Comparison of ENCODE assay signal across 8 cellular contexts in the genomic region with DNA sequence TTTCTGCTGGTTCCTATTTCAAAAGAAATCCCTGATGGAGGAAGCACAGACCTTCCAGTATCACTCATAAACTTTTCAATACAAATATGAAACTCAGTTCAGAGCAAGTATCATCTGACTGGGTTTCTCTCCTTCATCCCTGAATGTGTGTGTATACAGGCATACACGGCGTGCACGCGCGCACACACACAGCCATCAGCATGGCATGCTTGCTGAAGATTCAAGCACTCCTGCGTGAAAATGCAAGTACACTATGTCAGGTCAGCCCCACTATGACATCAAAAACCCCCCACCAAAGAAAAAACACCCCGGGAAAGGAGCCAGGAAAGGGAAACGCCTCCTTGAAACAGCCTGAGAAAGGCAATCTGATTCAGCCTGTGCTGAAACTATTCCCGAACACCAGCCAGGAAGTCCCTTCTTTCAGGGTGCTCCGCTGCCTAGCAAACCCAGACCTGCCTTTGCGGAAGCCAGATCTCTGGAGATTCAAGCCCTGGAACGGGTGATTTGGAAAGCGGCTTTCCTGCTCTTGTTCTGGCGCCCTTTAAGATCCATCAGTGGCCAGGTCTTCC. TPM values are rescaled to one million over a fixed set of nuclear protein-coding genes. Genes with fewer than 3 reads are reported as not detected.
A peak's percentile ranks its signal among the peaks of the same experiment; 100 is the strongest.
DNase-seq lines count a peak whose midpoint lies in the region; ATAC-seq, FAIRE-seq and TF ChIP-seq lines count a peak whose summit lies in the region.

No MANE protein-coding gene starts in this region.

- H3K36me3 ChIP-seq in esophagus muscularis mucosa (no peaks in the 10 kb centered on the region), mucosa of rectum (ENCODE audit: control insufficient read depth in 2 of 2, insufficient read depth in 2 of 2, low read length in 2 of 2) (no peaks in the 10 kb centered on the region), Caco-2 (ENCODE audit: control insufficient read depth, insufficient read depth, low read length) (no peaks in the 10 kb centered on the region)

- H3K4me1 ChIP-seq in esophagus muscularis mucosa (peaks cover 28 to 43% (median 35%) of the 10 kb centered on the region in 4 donors), mucosa of rectum (ENCODE audit: control insufficient read depth in 2 of 2, insufficient read depth in 2 of 2, low read length in 2 of 2) (peaks cover 10 to 19% of the 10 kb centered on the region in 2 donors), Caco-2 (peaks cover 25% of the 10 kb centered on the region)

- TF ChIP-seq CTCF in esophagus muscularis mucosa (IDR thresholded peaks at IDR 0.05) (no peak), Caco-2 (IDR thresholded peaks at IDR 0.05; ENCODE audit: insufficient read depth in 1 of 2, low read depth in 1 of 2, low read length in 1 of 2, severe bottlenecking in 1 of 2, unreplicated experiment in 1 of 2) (no peak)

- H3K27ac Mint-ChIP-seq in Caco-2 (ENCODE audit: unreplicated experiment): no peak overlapping the region

- H3K27me3 ChIP-seq in esophagus muscularis mucosa (no peaks in the 10 kb centered on the region), mucosa of rectum (ENCODE audit: control insufficient read depth in 2 of 2, insufficient read depth in 2 of 2, low read length in 2 of 2) (no peaks in the 10 kb centered on the region), Caco-2 (replicated peaks; ENCODE audit: control insufficient read depth, insufficient read depth, low read length) (no peaks in the 10 kb centered on the region)

- no peak for TF ChIP-seq POLR2A in esophagus muscularis mucosa (IDR thresholded peaks at IDR 0.05; ENCODE audit: low read depth)

- intact Hi-C loops in esophagus muscularis mucosa (cut with DNase I) (no loop called here), Caco-2 (cut with micrococcal nuclease; ENCODE audit: unreplicated experiment) (no loop called here)

- H3K27ac ChIP-seq in esophagus muscularis mucosa (replicated peaks in 1 of 4): peak overlapping the region; percentile 12 to 70 (median 54)
- peak overlapping the region in 1 of 2 donors; percentile 19 for H3K27ac ChIP-seq in mucosa of rectum (ENCODE audit: low read depth in 2 of 2, low read length in 2 of 2)

- H3K4me3 Mint-ChIP-seq in Caco-2 (ENCODE audit: unreplicated experiment): no peak overlapping the region

- no TSS peak for BruUV-seq in Caco-2 (replicated peaks; lab: Mats Ljungman, UMichigan)

- H3K36me3 Mint-ChIP-seq in Caco-2 (ENCODE audit: insufficient read depth, unreplicated experiment): no peaks in the 10 kb centered on the region

- H3K9ac ChIP-seq in mucosa of rectum (ENCODE audit: low read depth in 1 of 2, low read length in 2 of 2): peak overlapping the region; percentile 57 to 58

- peaks cover 13% of the 10 kb centered on the region for H3K4me1 Mint-ChIP-seq in Caco-2 (ENCODE audit: low read depth, unreplicated experiment)

- ATAC-seq in GM21737 (IDR thresholded peaks at IDR 0.05; ENCODE audit: unreplicated experiment) (peak; percentile 22), HG02610 (IDR thresholded peaks at IDR 0.05; ENCODE audit: unreplicated experiment) (no peak)

- H3K4me3 ChIP-seq in esophagus muscularis mucosa (peak overlapping the region; percentile 43 to 51 (median 46)), mucosa of rectum (ENCODE audit: low read length in 2 of 2) (peak overlapping the region; percentile 60 to 73), Caco-2 (ENCODE audit: low read depth, low read length) (no peak overlapping the region; the same call in 1 of the 2 replicates)

- H3K9me3 Mint-ChIP-seq in Caco-2 (ENCODE audit: unreplicated experiment): no peaks in the 10 kb centered on the region

- POLR2A ChIA-PET in Caco-2 (lab: Charles Lee): no interaction called here

- H3K27me3 Mint-ChIP-seq in Caco-2 (ENCODE audit: insufficient read depth, unreplicated experiment): no peaks in the 10 kb centered on the region

- 7% methylated on average over 14 of the region's 14 CpGs for WGBS in esophagus muscularis mucosa

- peak; percentile 56 for DNase-seq in GM03348 (ENCODE audit: low spot score)
- peak; percentile 21 to 41 for DNase-seq in SHP77 (lab: John Stamatoyannopoulos, UW)
- DNase-seq in esophagus muscularis mucosa (ENCODE audit: extremely low spot score): no peak
- no peak for DNase-seq in Caco-2
- no peak for DNase-seq in HTR-8/SVneo (ENCODE audit: insufficient read length, low spot score)

- FAIRE-seq in HTR-8/SVneo (lab: Jason Lieb, UNC): no peak

- H3K9me3 ChIP-seq in esophagus muscularis mucosa (no peaks in the 10 kb centered on the region), mucosa of rectum (ENCODE audit: control insufficient read depth in 2 of 2, low read length in 2 of 2) (no peaks in the 10 kb centered on the region), Caco-2 (0 out of 2 replicates have a peak, but pooled peaks cover 3% of the 10 kb centered on the region)

- TF ChIP-seq EP300 in esophagus muscularis mucosa (IDR thresholded peaks at IDR 0.05): no peak

- CTCF ChIA-PET in Caco-2 (lab: Charles Lee): interaction anchor here (0.6 to 3.4 kb wide), 3 partner anchors 22 to 105 kb away, joined by 3 to 46 read pairs (median 5); no protein-coding TSS in a partner anchor

RNA-seq across cellular contexts. Expression of gene KLHL3, which starts 0.8 kb away (rescaled TPM):
- total RNA-seq in esophagus muscularis mucosa: 1 to 10 TPM; 3.0 to 7.8 (median 5.6) TPM
- 3.5 TPM in 2 replicates for total RNA-seq in Caco-2 (2022)

RNA-seq across cellular contexts. Expression of gene HNRNPA0, which starts 19.1 kb away (rescaled TPM):
- total RNA-seq in esophagus muscularis mucosa (10 to 100 TPM; 12.9 to 15.2 (median 14.7) TPM), Caco-2 (2022) (41.9 and 42.5 TPM in 2 replicates)

Comparison
In these comparisons a context has a peak if more than half of its experiments do, and no peak if none do; other contexts are left out.
1. DNase-seq: peak in GM03348 (single experiment) and SHP77 (2 of 2); none in esophagus muscularis mucosa (single experiment), Caco-2 (0 of 2) and HTR-8/SVneo (single experiment).